ENCODE assay signal across 8 cellular contexts in the genomic region with DNA sequence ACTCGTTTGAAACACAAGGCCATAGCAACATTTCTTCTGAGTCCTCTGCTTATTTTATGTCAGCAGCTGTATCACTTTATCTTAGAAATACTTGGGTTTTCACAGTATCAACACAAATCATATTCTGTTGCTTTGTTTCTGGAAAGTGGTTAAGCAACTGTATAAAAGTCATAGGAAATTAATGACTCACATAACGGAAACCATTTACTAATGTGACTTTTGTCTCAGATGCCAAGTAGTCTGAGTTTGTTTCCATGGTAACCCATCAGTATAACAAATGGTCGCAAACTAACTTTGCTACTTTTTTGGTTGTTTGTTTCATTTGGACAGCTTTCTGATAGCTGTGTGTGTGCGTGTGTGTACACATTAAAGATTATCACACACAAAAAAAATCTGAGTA. TPM values are rescaled to one million over a fixed set of nuclear protein-coding genes. Genes with fewer than 3 reads are reported as not detected.
DNase-seq lines count a peak whose midpoint lies in the region; ATAC-seq, FAIRE-seq and TF ChIP-seq lines count a peak whose summit lies in the region.

No MANE protein-coding gene starts in this region.

- H3K4me3 Mint-ChIP-seq in T-helper 2 cell treated with Interferon-gamma antibody and Interleukin-4, amounts not matched to agents 5 μg/mL and 100 μg/mL, for 36 hours, result no peak overlapping the region

- peaks cover 5% of the 10 kb centered on the region for H3K9me3 Mint-ChIP-seq in T-helper 2 cell treated with Interferon-gamma antibody and Interleukin-4, amounts not matched to agents 5 μg/mL and 100 μg/mL, for 36 hours

- peak; percentile 70 for ATAC-seq in foreskin keratinocyte
- ATAC-seq in GM21515 (IDR thresholded peaks at IDR 0.05; ENCODE audit: unreplicated experiment), result no peak
- no peak for ATAC-seq in GM21786 (IDR thresholded peaks at IDR 0.05; ENCODE audit: unreplicated experiment)

- peaks cover 49% of the 10 kb centered on the region for H3K4me1 Mint-ChIP-seq in T-helper 2 cell treated with Interferon-gamma antibody and Interleukin-4, amounts not matched to agents 5 μg/mL and 100 μg/mL, for 36 hours (ENCODE audit: low read depth)

- FAIRE-seq in H54 (lab: Jason Lieb, UNC), result peak; percentile 91

- TF ChIP-seq POLR2A in H54 (IDR thresholded peaks at IDR 0.05; ENCODE audit: low read depth, low read length), result no peak

- H3K4me1 ChIP-seq in foreskin keratinocyte, result no peaks in the 10 kb centered on the region

- H3K27ac ChIP-seq in foreskin keratinocyte (no peak overlapping the region), skin epidermis (peak overlapping the region in 20 of 21 experiments; percentile 30 to 90 (median 70))

- no peaks in the 10 kb centered on the region for H3K27me3 Mint-ChIP-seq in T-helper 2 cell treated with Interferon-gamma antibody and Interleukin-4, amounts not matched to agents 5 μg/mL and 100 μg/mL, for 36 hours (ENCODE audit: low read depth)

- peaks cover 7% of the 10 kb centered on the region for H3K36me3 Mint-ChIP-seq in T-helper 2 cell treated with Interferon-gamma antibody and Interleukin-4, amounts not matched to agents 5 μg/mL and 100 μg/mL, for 36 hours (ENCODE audit: low read depth)

- peak overlapping the region; percentile 58 for H3K27ac Mint-ChIP-seq in T-helper 2 cell treated with Interferon-gamma antibody and Interleukin-4, amounts not matched to agents 5 μg/mL and 100 μg/mL, for 36 hours

- DNase-seq in H54 (ENCODE audit: insufficient read length, low spot score) (peak; percentile 12), foreskin keratinocyte (peak; percentile 27 to 63), COR-L47 (lab: John Stamatoyannopoulos, UW) (no peak), ecto neural progenitor cell (ENCODE audit: low spot score) (no peak)
- DNase-seq in T-helper 2 cell treated with Interferon-gamma antibody and Interleukin-4, amounts not matched to agents 5 μg/mL and 100 μg/mL, for 36 hours (ENCODE audit: low spot score), result no peak

- no peak overlapping the region for H3K4me3 ChIP-seq in skin epidermis

- H3K27me3 ChIP-seq in foreskin keratinocyte, result no peaks in the 10 kb centered on the region

- no peak for TF ChIP-seq CTCF in foreskin keratinocyte (conservative IDR thresholded peaks at IDR 0.05)

RNA-seq across cellular contexts. Expression of gene EEIG2, which starts 31.0 kb away (rescaled TPM):
- 3.2 and 3.6 TPM in 2 replicates for total RNA-seq in foreskin keratinocyte
- polyA plus RNA-seq in foreskin keratinocyte, result 0.75 and 0.78 TPM in 2 replicates

Comparison
In these comparisons a context has a peak if more than half of its experiments do, and no peak if none do; other contexts are left out.
1. DNase-seq: peak in H54 (single experiment) and foreskin keratinocyte (2 of 2); none in T-helper 2 cell treated with Interferon-gamma antibody and Interleukin-4, amounts not matched to agents 5 μg/mL and 100 μg/mL, for 36 hours (single experiment), COR-L47 (single experiment) and ecto neural progenitor cell (single experiment).